Comparison of ENCODE assay signal across 9 cellular contexts in genomic region chr7:28582226-28582625, GRCh38.
"Had no signal": no experiment of that assay in that cellular context is flagged by ENCODE, and none has a peak within 500 bp of the region (broad histone marks: within the 10 kb centered on the region; RNA-seq: fewer than 3 reads in every experiment).

No MANE protein-coding gene starts in this region.

- H3K9me3 Mint-ChIP-seq: GM23338, H9 had no signal

- H3K9me3 ChIP-seq: HAP-1 had no signal

- H3K4me3 Mint-ChIP-seq: GM23338, H9, HFFc6 had no signal

- H3K4me3 ChIP-seq: GM23248, GM23338, HAP-1 had no signal

- H3K4me1 Mint-ChIP-seq: GM23338, H9 had no signal

- DNase-seq: GM23248, GOT3, H7, H9, HCEC 1CT, HFFc6 had no signal

- ATAC-seq: GM23338, HCT116 had no signal

- H3K36me3 ChIP-seq: HAP-1 had no signal

- H3K27ac Mint-ChIP-seq: GM23338, H9, HFFc6 had no signal

- H3K27ac ChIP-seq: GM23248 had no signal
